In genomic region chr1:6347641-6348487, GRCh38 we compare ENCODE assay signal across 8 cellular contexts. TPM values are rescaled to one million over a fixed set of nuclear protein-coding genes. Genes with fewer than 3 reads are reported as not detected.
DNase-seq lines count a peak whose midpoint lies in the region; ATAC-seq and TF ChIP-seq lines count a peak whose summit lies in the region.

No MANE protein-coding gene starts in this region.

- H3K36me3 ChIP-seq in Peyer's patch = peaks cover 0 to 3% (median 0%) of the 10 kb centered on the region in 3 donors

- no peak overlapping the region for H3K4me3 ChIP-seq in Peyer's patch

- no peak for TF ChIP-seq POLR2A in Peyer's patch (IDR thresholded peaks at IDR 0.05)

- H3K27me3 ChIP-seq in Peyer's patch = no peaks in the 10 kb centered on the region

- H3K4me1 ChIP-seq in Peyer's patch = peaks cover 0 to 35% (median 6%) of the 10 kb centered on the region in 4 donors

- intact Hi-C loops in left ventricle myocardium superior (cut with micrococcal nuclease) = loop anchor here (10.0 kb wide), 1 partner anchor 103 kb away; the partner anchor contains the start of gene HES3

- ATAC-seq in left ventricle myocardium superior = peak; percentile 26
- ATAC-seq in HG02571 (IDR thresholded peaks at IDR 0.05; ENCODE audit: unreplicated experiment) = no peak
- no peak for ATAC-seq in HG03378 (IDR thresholded peaks at IDR 0.05; ENCODE audit: unreplicated experiment)

- TF ChIP-seq CTCF in Peyer's patch (IDR thresholded peaks at IDR 0.05) = peak; percentile 39 to 83 (median 76)

- DNase-seq in NCI-H524 (lab: John Stamatoyannopoulos, UW) (peak; percentile 22 to 43), NCI-H524 treated with DMSO at 0.1 percent for 48 hours (lab: John Stamatoyannopoulos, UW) (no peak), Peyer's patch (peak; percentile 54 to 79 (median 78)), left ventricle myocardium superior (peak; percentile 63)
- peak in 3 of 4 experiments; percentile 19 to 61 (median 34) for DNase-seq in activated naive CD4-positive, alpha-beta T cell (lab: John Stamatoyannopoulos, UW)
- DNase-seq in stimulated activated CD4-positive, alpha-beta T cell treated with anti-CD3 and anti-CD28 coated beads, Interleukin-1b, Interleukin-23, amount 100 ng/mL, for 4 hours (ENCODE audit: low read depth in 2 of 2) = peak; percentile 54 to 62

- H3K27ac ChIP-seq in Peyer's patch = peak overlapping the region; percentile 26 to 70 (median 54)

- no peaks in the 10 kb centered on the region for H3K9me3 ChIP-seq in Peyer's patch

RNA-seq across cellular contexts. Expression of gene ACOT7, which starts 45.7 kb away (rescaled TPM):
- total RNA-seq in Peyer's patch (10 to 100 TPM; 38.4 to 93.2 (median 67.1) TPM), left ventricle myocardium superior (7.8 TPM)
